Comparison of ENCODE assay signal across 15 cellular contexts in genomic region chr20:5734559-5735137, GRCh38.
"Had no signal": no experiment of that assay in that cellular context is flagged by ENCODE, and none has a peak within 500 bp of the region (broad histone marks: within the 10 kb centered on the region; RNA-seq: fewer than 3 reads in every experiment).

No MANE protein-coding gene starts in this region.

- H3K4me3 ChIP-seq: heart left ventricle, left lung, sigmoid colon, transverse colon had no signal

- ATAC-seq: activated CD8-positive, alpha-beta T cell treated with anti-CD3 and anti-CD28 coated beads for 36 hours; activated naive CD8-positive, alpha-beta T cell treated with anti-CD3 and anti-CD28 coated beads, Interleukin-2, amount 50 U/mL, for 24 hours; effector memory CD8-positive, alpha-beta T cell; heart left ventricle; left lung had no signal

- DNase-seq: activated CD4-positive, alpha-beta T cell treated with anti-CD3 and anti-CD28 coated beads for 4 hours; activated CD8-positive, alpha-beta memory T cell treated with anti-CD3 and anti-CD28 coated beads, Interleukin-2, amount 50 U/mL, for 4 hours; activated CD8-positive, alpha-beta T cell treated with anti-CD3 and anti-CD28 coated beads for 36 hours; activated naive CD8-positive, alpha-beta T cell treated with anti-CD3 and anti-CD28 coated beads, Interleukin-2, amount 50 U/mL, for 24 hours; effector memory CD8-positive, alpha-beta T cell; heart left ventricle; left lung; mesendoderm; sigmoid colon; stimulated activated CD4-positive, alpha-beta T cell treated with anti-CD3 and anti-CD28 coated beads, Interleukin-12 subunit alpha, Interleukin-12 subunit beta, amount 100 ng/mL, for 4 hours; stimulated activated naive CD4-positive, alpha-beta T cell; substantia nigra; T1000; transverse colon; WERI-Rb-1 had no signal

- H3K36me3 ChIP-seq: heart left ventricle, left lung, sigmoid colon, transverse colon, WERI-Rb-1 had no signal

- H3K9me3 ChIP-seq: heart left ventricle, left lung, sigmoid colon, transverse colon had no signal

- H3K27ac ChIP-seq: heart left ventricle, left lung, sigmoid colon, transverse colon, WERI-Rb-1 had no signal

- H3K27me3 ChIP-seq: heart left ventricle, left lung, sigmoid colon, transverse colon had no signal
